In the genomic region with DNA sequence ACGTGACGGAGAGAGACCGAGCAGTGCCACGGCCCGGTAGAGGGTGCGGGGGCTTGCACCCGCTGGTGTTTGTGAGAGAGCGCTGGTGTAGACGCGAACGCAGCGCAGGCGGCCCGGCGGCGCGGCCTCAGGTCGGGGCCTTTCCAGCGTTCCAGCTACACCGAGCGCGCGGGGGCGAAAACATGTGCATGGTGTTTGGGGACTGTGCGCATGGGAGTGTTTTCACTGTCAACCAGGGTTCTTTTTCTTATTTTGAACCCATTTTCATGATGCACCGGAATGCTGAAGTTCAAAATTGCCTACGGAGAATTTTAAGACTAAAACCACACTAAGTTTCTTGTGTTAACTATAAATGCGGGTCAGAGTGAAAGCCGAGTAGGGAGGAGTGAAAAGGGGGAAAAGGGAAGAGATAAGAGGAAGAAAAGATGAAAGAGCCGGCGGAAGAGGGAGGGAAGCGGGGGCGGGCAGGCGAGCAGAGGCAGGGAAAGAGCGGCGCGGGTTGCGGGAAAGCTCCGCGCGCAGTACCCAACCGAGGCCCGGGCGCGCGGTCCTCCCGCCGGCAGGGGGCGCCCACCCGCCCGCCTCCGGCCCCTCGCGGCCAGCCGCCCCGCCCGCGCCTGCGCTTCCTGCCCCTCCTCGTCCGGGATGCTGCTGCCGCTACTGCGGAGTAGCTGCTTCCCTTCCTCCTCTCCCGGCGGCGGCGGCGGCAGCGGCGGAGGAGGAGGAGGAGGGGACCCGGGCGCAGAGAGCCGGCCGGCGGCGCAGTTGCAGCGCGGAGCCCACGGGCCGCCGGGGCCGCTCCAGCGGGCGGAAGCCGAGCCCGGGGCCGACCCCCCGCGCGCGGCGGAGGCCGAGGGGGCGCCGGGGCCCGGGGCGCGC, we compare ENCODE assay signal across 1 cellular context.
TF ChIP-seq lines count a peak whose summit lies in the region.

RAB12 (plus strand) TSS at position 643 of the 879 bp plus-strand sequence; CDS start at position 646, 3 bp downstream.

TF ChIP-seq in A549, 52 proteins besides CTCF, POLR2A, EP300 and RAD21 (continued from another document):
- TF ChIP-seq HOXB5 (CRISPR knock-in tag; IDR thresholded peaks at IDR 0.05) (no peak), PHF8 (IDR thresholded peaks at IDR 0.05; ENCODE audit: borderline replicate concordance, low read depth) (no peak), ELK1 (IDR thresholded peaks at IDR 0.05; ENCODE audit: low read depth, low read length) (no peak), BHLHE40 (IDR thresholded peaks at IDR 0.05; ENCODE audit: low read depth, low read length) (no peak)
